In the genomic region with DNA sequence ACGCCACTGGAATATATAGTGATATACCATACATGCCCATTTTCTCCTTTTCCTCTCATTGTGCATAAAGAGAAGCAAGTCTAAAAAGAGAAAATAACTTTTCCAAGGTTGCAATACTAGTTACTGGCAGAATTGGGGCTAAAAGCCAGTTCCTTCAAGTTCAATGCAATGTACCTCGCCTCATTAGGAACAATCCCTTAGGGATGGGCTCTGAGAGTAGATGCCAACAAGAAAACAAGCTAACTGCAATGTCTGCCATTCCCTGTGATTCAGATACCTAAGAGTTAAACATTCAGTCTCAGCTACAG, we compare ENCODE assay signal across 8 cellular contexts.
DNase-seq lines count a peak whose midpoint lies in the region; ATAC-seq and TF ChIP-seq lines count a peak whose summit lies in the region.
"Had no signal": no experiment of that assay in that cellular context is flagged by ENCODE, and none has a peak within 500 bp of the region (broad histone marks: within the 10 kb centered on the region; RNA-seq: fewer than 3 reads in every experiment).

No MANE protein-coding gene starts in this region.

- ATAC-seq in GM21619 (IDR thresholded peaks at IDR 0.05; ENCODE audit: unreplicated experiment): no peak
- ATAC-seq: stimulated activated effector memory CD8-positive, alpha-beta T cell treated with anti-CD3 and anti-CD28 coated beads, Interleukin-12 subunit alpha, Interleukin-12 subunit beta, amount 100 ng/mL, for 72 hours had no signal

- TF ChIP-seq RAD21 in liver (IDR thresholded peaks at IDR 0.05): no peak

- H3K36me3 ChIP-seq in Loucy (ENCODE audit: insufficient read depth, low read length): no peaks in the 10 kb centered on the region
- H3K36me3 ChIP-seq in liver (ENCODE audit: control insufficient read depth in 4 of 4, insufficient read depth in 3 of 4, low read depth in 1 of 4, low read length in 3 of 4): no peaks in the 10 kb centered on the region
- no peaks in the 10 kb centered on the region for H3K36me3 ChIP-seq in suprapubic skin

- peak overlapping the region; percentile 83 for H2AFZ ChIP-seq in Loucy (ENCODE audit: low read length)

- TF ChIP-seq POLR2A in suprapubic skin (IDR thresholded peaks at IDR 0.05): no peak

- DNase-seq in astrocyte of the spinal cord (ENCODE audit: low read depth, low spot score): no peak
- no peak for DNase-seq in suprapubic skin (ENCODE audit: low spot score in 2 of 2)
- no peak for DNase-seq in NOMO-1 treated with dmso at 0.1 percent for 144 hours (lab: John Stamatoyannopoulos, UW; ENCODE audit: unreplicated experiment)
- no peak for DNase-seq in effector CD4-positive, alpha-beta T cell

- H3K9ac ChIP-seq in Loucy (ENCODE audit: low read depth, low read length, poor library complexity, severe bottlenecking) (peak overlapping the region; percentile 67), liver (ENCODE audit: low read depth in 1 of 2, low read length in 2 of 2) (no peak overlapping the region)

- in situ Hi-C loops in astrocyte of the spinal cord (cut with HindIII; ENCODE audit: low sequenced_read_pairs): no loop called here

- peak overlapping the region; percentile 82 for H3K4me2 ChIP-seq in Loucy (ENCODE audit: low read depth, low read length, poor library complexity, severe bottlenecking)

- H3K9me2 ChIP-seq in Loucy (replicated peaks; ENCODE audit: low read depth, low read length): no peaks in the 10 kb centered on the region

- 63% methylated on average over 2 of the region's 2 CpGs for WGBS in liver
- 16% methylated on average over 2 of the region's 2 CpGs for WGBS in suprapubic skin

- peak overlapping the region; percentile 53 to 59 for H3K27ac ChIP-seq in liver (ENCODE audit: low read depth in 1 of 2, low read length in 2 of 2)
- peak overlapping the region; percentile 92 for H3K27ac ChIP-seq in suprapubic skin

- TF ChIP-seq CTCF in Loucy (conservative IDR thresholded peaks at IDR 0.05; ENCODE audit: low read length) (no peak), astrocyte of the spinal cord (IDR thresholded peaks at IDR 0.05; ENCODE audit: low read depth, low read length) (no peak), liver (IDR thresholded peaks at IDR 0.05; ENCODE audit: low read depth, low read length, missing input control) (no peak), suprapubic skin (IDR thresholded peaks at IDR 0.05) (no peak)

- H3K9me3 ChIP-seq in Loucy (ENCODE audit: insufficient read depth, low read depth, low read length): no peaks in the 10 kb centered on the region
- H3K9me3 ChIP-seq in liver (ENCODE audit: control insufficient read depth in 4 of 4, low read length in 3 of 4): no peaks in the 10 kb centered on the region
- H3K9me3 ChIP-seq in suprapubic skin: no peaks in the 10 kb centered on the region

- no peaks in the 10 kb centered on the region for H3K27me3 ChIP-seq in Loucy (ENCODE audit: insufficient read depth, low read length, poor library complexity, severe bottlenecking)
- no peaks in the 10 kb centered on the region for H3K27me3 ChIP-seq in liver (ENCODE audit: control insufficient read depth in 4 of 4, insufficient read depth in 4 of 4, low read length in 3 of 4)
- H3K27me3 ChIP-seq in suprapubic skin: no peaks in the 10 kb centered on the region

- H3K4me3 ChIP-seq in Loucy (ENCODE audit: low read length, poor library complexity, severe bottlenecking) (peak overlapping the region; percentile 72), astrocyte of the spinal cord (ENCODE audit: low read depth, low read length) (peak overlapping the region; percentile 39), liver (ENCODE audit: low read depth in 1 of 3, low read length in 3 of 3) (peak overlapping the region in 2 of 3 donors; percentile 41 to 59), suprapubic skin (peak overlapping the region; percentile 49)

- H3K4me1 ChIP-seq in Loucy (ENCODE audit: insufficient read depth, low read length, poor library complexity, severe bottlenecking) (peaks cover 70% of the 10 kb centered on the region), liver (ENCODE audit: control insufficient read depth in 4 of 4, insufficient read depth in 4 of 4, low read length in 3 of 4) (peaks cover 5 to 51% (median 41%) of the 10 kb centered on the region in 4 donors), suprapubic skin (peaks cover 68% of the 10 kb centered on the region)

- H3F3A ChIP-seq in Loucy (ENCODE audit: low read depth): no peaks in the 10 kb centered on the region

- H3K79me2 ChIP-seq in Loucy (ENCODE audit: insufficient read depth, low read length): 0 out of 2 replicates have a peak, but pooled peaks cover 3% of the 10 kb centered on the region

- no peak for TF ChIP-seq EP300 in suprapubic skin (IDR thresholded peaks at IDR 0.05)

- no peaks in the 10 kb centered on the region for H4K20me1 ChIP-seq in Loucy (ENCODE audit: insufficient read depth, low read length, poor library complexity, severe bottlenecking)

TF ChIP-seq in liver, 16 proteins besides CTCF, POLR2A, EP300 and RAD21:
- no peak for TF ChIP-seq HNF4A (conservative IDR thresholded peaks at IDR 0.05)
- no peak for TF ChIP-seq EGR1 (IDR thresholded peaks at IDR 0.05; ENCODE audit: low read depth in 2 of 2)
- no peak for TF ChIP-seq FOXA2 (IDR thresholded peaks at IDR 0.05)
